Comparison of ENCODE assay signal across 3 cellular contexts in the genomic region with DNA sequence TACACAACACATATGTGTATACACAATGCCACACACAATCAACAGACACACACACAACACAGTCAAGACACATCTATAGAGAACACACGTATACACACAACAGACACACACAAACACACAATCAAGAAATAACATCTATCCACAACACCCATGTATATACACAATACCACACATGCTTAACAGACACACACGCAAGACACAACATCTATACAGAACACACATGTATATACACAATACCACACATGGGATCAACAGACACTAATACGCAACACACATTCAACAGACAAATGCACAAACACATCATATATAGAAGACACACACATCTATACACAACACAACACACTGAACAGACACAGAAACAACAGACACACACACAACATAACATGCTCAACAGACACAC.
TF ChIP-seq lines count a peak whose summit lies in the region.

No MANE protein-coding gene starts in this region.

TF ChIP-seq in HepG2, 621 proteins besides CTCF, POLR2A, EP300 and RAD21:
- TF ChIP-seq, protein P1, sequence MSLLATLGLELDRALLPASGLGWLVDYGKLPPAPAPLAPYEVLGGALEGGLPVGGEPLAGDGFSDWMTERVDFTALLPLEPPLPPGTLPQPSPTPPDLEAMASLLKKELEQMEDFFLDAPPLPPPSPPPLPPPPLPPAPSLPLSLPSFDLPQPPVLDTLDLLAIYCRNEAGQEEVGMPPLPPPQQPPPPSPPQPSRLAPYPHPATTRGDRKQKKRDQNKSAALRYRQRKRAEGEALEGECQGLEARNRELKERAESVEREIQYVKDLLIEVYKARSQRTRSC (CRISPR knock-in tag; IDR thresholded peaks at IDR 0.05; ENCODE audit: low read depth): no peak
- TF ChIP-seq, protein P2, sequence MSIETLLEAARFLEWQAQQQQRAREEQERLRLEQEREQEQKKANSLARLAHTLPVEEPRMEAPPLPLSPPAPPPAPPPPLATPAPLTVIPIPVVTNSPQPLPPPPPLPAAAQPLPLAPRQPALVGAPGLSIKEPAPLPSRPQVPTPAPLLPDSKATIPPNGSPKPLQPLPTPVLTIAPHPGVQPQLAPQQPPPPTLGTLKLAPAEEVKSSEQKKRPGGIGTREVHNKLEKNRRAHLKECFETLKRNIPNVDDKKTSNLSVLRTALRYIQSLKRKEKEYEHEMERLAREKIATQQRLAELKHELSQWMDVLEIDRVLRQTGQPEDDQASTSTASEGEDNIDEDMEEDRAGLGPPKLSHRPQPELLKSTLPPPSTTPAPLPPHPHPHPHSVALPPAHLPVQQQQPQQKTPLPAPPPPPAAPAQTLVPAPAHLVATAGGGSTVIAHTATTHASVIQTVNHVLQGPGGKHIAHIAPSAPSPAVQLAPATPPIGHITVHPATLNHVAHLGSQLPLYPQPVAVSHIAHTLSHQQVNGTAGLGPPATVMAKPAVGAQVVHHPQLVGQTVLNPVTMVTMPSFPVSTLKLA (IDR thresholded peaks at IDR 0.05): peak; percentile 91
TF ChIP-seq in HepG2: peak in this region for 1.

TF ChIP-seq in IMR-90, 13 proteins besides CTCF, POLR2A, EP300 and RAD21:
- TF ChIP-seq MAZ (IDR thresholded peaks at IDR 0.05; ENCODE audit: borderline replicate concordance, low read depth, low read length): no peak
- TF ChIP-seq RFX5 (IDR thresholded peaks at IDR 0.05; ENCODE audit: low read depth, low read length): no peak

TF ChIP-seq in H1, 55 proteins besides CTCF, POLR2A, EP300 and RAD21:
- no peak for TF ChIP-seq NANOG (IDR thresholded peaks at IDR 0.05; ENCODE audit: insufficient read depth, low read depth, low read length, poor library complexity, severe bottlenecking)
- TF ChIP-seq TCF12 (IDR thresholded peaks at IDR 0.05; ENCODE audit: low read depth, low read length): no peak
- no peak for TF ChIP-seq SP2 (IDR thresholded peaks at IDR 0.05; ENCODE audit: low read length)
- no peak for TF ChIP-seq CTBP2 (IDR thresholded peaks at IDR 0.05; ENCODE audit: borderline replicate concordance, insufficient read depth, insufficient read length, low read length)
- TF ChIP-seq SP1 (IDR thresholded peaks at IDR 0.05; ENCODE audit: low read depth, low read length): no peak
- no peak for TF ChIP-seq SIX5 (IDR thresholded peaks at IDR 0.05; ENCODE audit: low read depth, low read length)
- TF ChIP-seq PHF8 (conservative IDR thresholded peaks at IDR 0.05; ENCODE audit: low read depth, low read length): no peak
- TF ChIP-seq RNF2 (IDR thresholded peaks at IDR 0.05; ENCODE audit: borderline replicate concordance, low read depth, low read length, missing control alignments, poor library complexity, severe bottlenecking): no peak
- no peak for TF ChIP-seq BRCA1 (IDR thresholded peaks at IDR 0.05; ENCODE audit: low read depth, low read length)
- TF ChIP-seq KDM4A (IDR thresholded peaks at IDR 0.05; ENCODE audit: low read depth, low read length, severe bottlenecking): no peak
TF ChIP-seq in H1: peak in this region for 0.
